1 cellular context compared by ENCODE assay signal in genomic region chr5:142316681-142317080, GRCh38.
TF ChIP-seq lines count a peak whose summit lies in the region.

No MANE protein-coding gene starts in this region.

TF ChIP-seq in GM23338, 12 proteins besides CTCF, POLR2A, EP300 and RAD21 (continued from another document):
- TF ChIP-seq ZNF462 (CRISPR knock-in tag; IDR thresholded peaks at IDR 0.05) (no peak), STAT1 (IDR thresholded peaks at IDR 0.05; ENCODE audit: unreplicated experiment) (no peak), ZNF331 (CRISPR knock-in tag; IDR thresholded peaks at IDR 0.05; ENCODE audit: low read depth) (no peak), EZH2 (IDR thresholded peaks at IDR 0.05; ENCODE audit: low read depth, unreplicated experiment) (no peak), CREB1 (CRISPR knock-in tag; IDR thresholded peaks at IDR 0.05; ENCODE audit: low read depth) (no peak), REST (IDR thresholded peaks at IDR 0.05; ENCODE audit: unreplicated experiment) (no peak), ZNF114 (CRISPR knock-in tag; IDR thresholded peaks at IDR 0.05) (no peak)
